Comparison of ENCODE assay signal across 37 cellular contexts in genomic region chr16:88910284-88911147, GRCh38. TPM values are rescaled to one million over a fixed set of nuclear protein-coding genes. Genes with fewer than 3 reads are reported as not detected.
DNase-seq lines count a peak whose midpoint lies in the region; ATAC-seq and TF ChIP-seq lines count a peak whose summit lies in the region.
"Had no signal": no experiment of that assay in that cellular context is flagged by ENCODE, and none has a peak within 500 bp of the region (broad histone marks: within the 10 kb centered on the region; RNA-seq: fewer than 3 reads in every experiment).

No MANE protein-coding gene starts in this region.

- no peak overlapping the region for H3K4me3 Mint-ChIP-seq in memory B cell
- H3K4me3 Mint-ChIP-seq in stimulated activated memory B cell treated with anti-CD40 and anti-IgM and Interleukin-4, amounts not matched to agents 10 μg/mL and 1 μg/mL and 100 μg/mL, for 72 hours: no peak overlapping the region
- H3K4me3 Mint-ChIP-seq: activated CD8-positive, alpha-beta T cell treated with anti-CD3 and anti-CD28 coated beads, Interleukin-2, amount 10 ng/mL, durations not matched to agents 7 days and 5 days; activated naive CD8-positive, alpha-beta T cell treated with anti-CD3 and anti-CD28 coated beads, Interleukin-2, amount 10 ng/mL, durations not matched to agents 7 days and 5 days; CD4-positive, alpha-beta T cell; endodermal cell; immature natural killer cell; mesothelial cell of epicardium; naive thymus-derived CD8-positive, alpha-beta T cell; stimulated activated effector memory CD8-positive, alpha-beta T cell treated with anti-CD3 and anti-CD28 coated beads, Interleukin-12 subunit alpha, Interleukin-12 subunit beta, amount 100 ng/mL, for 72 hours had no signal

- peaks cover 0 to 14% of the 10 kb centered on the region in 2 donors for H3K27me3 ChIP-seq in left lung
- H3K27me3 ChIP-seq: ascending aorta, ovary had no signal

- H3K4me1 Mint-ChIP-seq in memory B cell: peaks cover 35% of the 10 kb centered on the region
- peaks cover 64% of the 10 kb centered on the region for H3K4me1 Mint-ChIP-seq in stimulated activated memory B cell treated with anti-CD40 and anti-IgM and Interleukin-4, amounts not matched to agents 10 μg/mL and 1 μg/mL and 100 μg/mL, for 72 hours
- H3K4me1 Mint-ChIP-seq: activated naive CD8-positive, alpha-beta T cell treated with anti-CD3 and anti-CD28 coated beads, Interleukin-2, amount 10 ng/mL, durations not matched to agents 7 days and 5 days; endodermal cell had no signal

- peak; percentile 64 for DNase-seq in DMS 273 (lab: John Stamatoyannopoulos, UW; ENCODE audit: unreplicated experiment)
- no peak for DNase-seq in DMS 273 treated with DMSO at 0.1 percent for 48 hours (lab: John Stamatoyannopoulos, UW)
- peak; percentile 87 for DNase-seq in NCI-H1092 treated with DMSO at 0.1 percent for 48 hours (lab: John Stamatoyannopoulos, UW)
- DNase-seq in memory B cell (ENCODE audit: low spot score in 2 of 2): no peak
- DNase-seq in mesenteric fat pad (ENCODE audit: low spot score): no peak
- no peak for DNase-seq in left lung
- no peak for DNase-seq in NCI-H2227 treated with DMSO at 0.1 percent for 48 hours (lab: John Stamatoyannopoulos, UW)
- DNase-seq: activated CD8-positive, alpha-beta T cell treated with anti-CD3 and anti-CD28 coated beads, Interleukin-2, amount 10 ng/mL, durations not matched to agents 7 days and 5 days; activated gamma-delta T cell; activated naive CD8-positive, alpha-beta T cell treated with anti-CD3 and anti-CD28 coated beads, Interleukin-2, amount 10 ng/mL, durations not matched to agents 7 days and 5 days; activated T-cell treated with anti-CD3 and anti-CD28 coated beads for 4 hours; CD4-positive, alpha-beta T cell; central memory CD4-positive, alpha-beta T cell; EL; endodermal cell; foreskin melanocyte; GOT3; hypothalamus; immature natural killer cell; naive thymus-derived CD8-positive, alpha-beta T cell; NCI-H1105 treated with DMSO at 0.1 percent for 48 hours; NCI-H2029; NCI-H345; NCI-H82; ovary; PC-3; stimulated activated CD4-positive, alpha-beta T cell treated with anti-CD3 and anti-CD28 coated beads, Interleukin-4, amount 100 ng/mL, for 24 hours had no signal

- peaks cover 15% of the 10 kb centered on the region for H3K36me3 Mint-ChIP-seq in memory B cell
- H3K36me3 Mint-ChIP-seq in stimulated activated memory B cell treated with anti-CD40 and anti-IgM and Interleukin-4, amounts not matched to agents 10 μg/mL and 1 μg/mL and 100 μg/mL, for 72 hours: peaks cover 28% of the 10 kb centered on the region
- H3K36me3 Mint-ChIP-seq: activated naive CD8-positive, alpha-beta T cell treated with anti-CD3 and anti-CD28 coated beads, Interleukin-2, amount 10 ng/mL, durations not matched to agents 7 days and 5 days; immature natural killer cell; mesothelial cell of epicardium; naive thymus-derived CD8-positive, alpha-beta T cell; stimulated activated effector memory CD8-positive, alpha-beta T cell treated with anti-CD3 and anti-CD28 coated beads, Interleukin-12 subunit alpha, Interleukin-12 subunit beta, amount 100 ng/mL, for 72 hours had no signal

- intact Hi-C loops in left lung (cut with DNase I): no loop called here

- H3K27ac Mint-ChIP-seq in memory B cell: peak overlapping the region; percentile 88
- peak overlapping the region; percentile 70 for H3K27ac Mint-ChIP-seq in stimulated activated memory B cell treated with anti-CD40 and anti-IgM and Interleukin-4, amounts not matched to agents 10 μg/mL and 1 μg/mL and 100 μg/mL, for 72 hours
- H3K27ac Mint-ChIP-seq: activated CD8-positive, alpha-beta T cell treated with anti-CD3 and anti-CD28 coated beads, Interleukin-2, amount 10 ng/mL, durations not matched to agents 7 days and 5 days; activated naive CD8-positive, alpha-beta T cell treated with anti-CD3 and anti-CD28 coated beads, Interleukin-2, amount 10 ng/mL, durations not matched to agents 7 days and 5 days; CD4-positive, alpha-beta T cell; endodermal cell; immature natural killer cell; mesothelial cell of epicardium; naive thymus-derived CD8-positive, alpha-beta T cell; stimulated activated effector memory CD8-positive, alpha-beta T cell treated with anti-CD3 and anti-CD28 coated beads, Interleukin-12 subunit alpha, Interleukin-12 subunit beta, amount 100 ng/mL, for 72 hours had no signal

- no peak overlapping the region for H3K27ac ChIP-seq in left lung
- H3K27ac ChIP-seq: 22Rv1, ascending aorta, ovary had no signal

- no peak overlapping the region for H3K4me3 ChIP-seq in left lung
- H3K4me3 ChIP-seq: ascending aorta, ovary had no signal

- no peaks in the 10 kb centered on the region for H3K9me3 ChIP-seq in left lung
- H3K9me3 ChIP-seq: ascending aorta, ovary had no signal

- no peaks in the 10 kb centered on the region for H3K9me3 Mint-ChIP-seq in memory B cell
- no peaks in the 10 kb centered on the region for H3K9me3 Mint-ChIP-seq in stimulated activated memory B cell treated with anti-CD40 and anti-IgM and Interleukin-4, amounts not matched to agents 10 μg/mL and 1 μg/mL and 100 μg/mL, for 72 hours
- H3K9me3 Mint-ChIP-seq: CD4-positive, alpha-beta T cell; endodermal cell; immature natural killer cell; mesothelial cell of epicardium; naive thymus-derived CD8-positive, alpha-beta T cell; stimulated activated effector memory CD8-positive, alpha-beta T cell treated with anti-CD3 and anti-CD28 coated beads, Interleukin-12 subunit alpha, Interleukin-12 subunit beta, amount 100 ng/mL, for 72 hours had no signal

- no peak for TF ChIP-seq CTCF in left lung (IDR thresholded peaks at IDR 0.05)

- H3K27me3 Mint-ChIP-seq in memory B cell: no peaks in the 10 kb centered on the region
- H3K27me3 Mint-ChIP-seq in stimulated activated memory B cell treated with anti-CD40 and anti-IgM and Interleukin-4, amounts not matched to agents 10 μg/mL and 1 μg/mL and 100 μg/mL, for 72 hours: no peaks in the 10 kb centered on the region
- H3K27me3 Mint-ChIP-seq: activated naive CD8-positive, alpha-beta T cell treated with anti-CD3 and anti-CD28 coated beads, Interleukin-2, amount 10 ng/mL, durations not matched to agents 7 days and 5 days; CD4-positive, alpha-beta T cell had no signal

- no peak for ATAC-seq in memory B cell (ENCODE audit: low read depth)
- no peak for ATAC-seq in stimulated activated memory B cell treated with anti-CD40 and anti-IgM and Interleukin-4, amounts not matched to agents 10 μg/mL and 1 μg/mL and 100 μg/mL, for 72 hours
- no peak for ATAC-seq in left lung
- ATAC-seq: activated CD8-positive, alpha-beta T cell treated with anti-CD3 and anti-CD28 coated beads, Interleukin-2, amount 10 ng/mL, durations not matched to agents 7 days and 5 days; esophagus mucosa; left colon; naive thymus-derived CD8-positive, alpha-beta T cell; PC-3; stimulated activated effector memory CD8-positive, alpha-beta T cell treated with anti-CD3 and anti-CD28 coated beads, Interleukin-12 subunit alpha, Interleukin-12 subunit beta, amount 100 ng/mL, for 72 hours had no signal

- no peaks in the 10 kb centered on the region for H3K36me3 ChIP-seq in left lung
- H3K36me3 ChIP-seq: ascending aorta, ovary had no signal

- peaks cover 0 to 4% of the 10 kb centered on the region in 2 donors for H3K4me1 ChIP-seq in left lung
- H3K4me1 ChIP-seq: ascending aorta had no signal

RNA-seq across cellular contexts. Expression of gene PABPN1L, which starts 44.1 kb away (rescaled TPM):
- total RNA-seq in mesenteric fat pad: not detected
- total RNA-seq in left lung: not detected
- total RNA-seq: activated CD8-positive, alpha-beta T cell treated with anti-CD3 and anti-CD28 coated beads, Interleukin-2, amount 10 ng/mL, durations not matched to agents 7 days and 5 days; activated naive CD8-positive, alpha-beta T cell treated with anti-CD3 and anti-CD28 coated beads, Interleukin-2, amount 10 ng/mL, durations not matched to agents 7 days and 5 days; ascending aorta; CD4-positive, alpha-beta T cell; endodermal cell; esophagus mucosa; left colon; naive thymus-derived CD8-positive, alpha-beta T cell; ovary; PC-3; Right ventricle myocardium inferior; T-helper 2 cell treated with Interferon-gamma antibody and Interleukin-4, amounts not matched to agents 100 ng/mL and 5 ng/mL, for 36 hours; urinary bladder had no signal

RNA-seq across cellular contexts. Expression of gene TRAPPC2L, which starts 53.6 kb away (rescaled TPM):
- total RNA-seq in mesenteric fat pad: 39.9 TPM
- 10 to 100 TPM; 47.3 to 51.1 TPM for total RNA-seq in left lung

RNA-seq across cellular contexts. Expression of gene GALNS, which starts 53.8 kb away (rescaled TPM):
- 28.6 TPM for total RNA-seq in mesenteric fat pad
- 10 to 100 TPM; 46.3 to 46.5 TPM for total RNA-seq in left lung

Comparison
In these comparisons a context has a peak if more than half of its experiments do, and no peak if none do; other contexts are left out.
1. DNase-seq: peak in DMS 273 (single experiment) and NCI-H1092 treated with DMSO at 0.1 percent for 48 hours (single experiment); none in DMS 273 treated with DMSO at 0.1 percent for 48 hours (single experiment), memory B cell (0 of 2), mesenteric fat pad (single experiment), left lung (0 of 2) and NCI-H2227 treated with DMSO at 0.1 percent for 48 hours (single experiment).